ENCODE assay signal across 35 cellular contexts in genomic region chr7:148782757-148783456, GRCh38.
DNase-seq lines count a peak whose midpoint lies in the region; ATAC-seq, FAIRE-seq and TF ChIP-seq lines count a peak whose summit lies in the region.
"Had no signal": no experiment of that assay in that cellular context is flagged by ENCODE, and none has a peak within 500 bp of the region (broad histone marks: within the 10 kb centered on the region; RNA-seq: fewer than 3 reads in every experiment).

No MANE protein-coding gene starts in this region.

- no peaks in the 10 kb centered on the region for H3K9me3 ChIP-seq in liver (ENCODE audit: control insufficient read depth in 4 of 4, low read length in 3 of 4)
- H3K9me3 ChIP-seq in ovary: no peaks in the 10 kb centered on the region
- no peaks in the 10 kb centered on the region for H3K9me3 ChIP-seq in A673 (ENCODE audit: low read depth, low read length, poor library complexity, severe bottlenecking)
- H3K9me3 ChIP-seq: heart left ventricle, right atrium auricular region, SJCRH30, testis had no signal

- no peak overlapping the region for H3K4me3 ChIP-seq in AG10803 (ENCODE audit: low read length)
- no peak overlapping the region for H3K4me3 ChIP-seq in liver (ENCODE audit: low read depth in 1 of 3, low read length in 3 of 3)
- no peak overlapping the region for H3K4me3 ChIP-seq in ovary
- no peak overlapping the region for H3K4me3 ChIP-seq in A673 (ENCODE audit: low read depth, low read length, poor library complexity, severe bottlenecking)
- H3K4me3 ChIP-seq: heart left ventricle, right atrium auricular region, SJCRH30 had no signal

- ATAC-seq in HG02678 (IDR thresholded peaks at IDR 0.05; ENCODE audit: unreplicated experiment): no peak
- ATAC-seq: activated CD8-positive, alpha-beta T cell treated with anti-CD3 and anti-CD28 coated beads, Interleukin-2, amount 10 ng/mL, durations not matched to agents 7 days and 5 days; esophagus mucosa; heart left ventricle; stimulated activated naive CD8-positive, alpha-beta T cell treated with anti-CD3 and anti-CD28 coated beads, Interleukin-15, Interleukin-2, amounts not matched to agents 100 U/mL and 50 U/mL, for 24 hours had no signal

- TF ChIP-seq CTCF in AG10803 (conservative IDR thresholded peaks at IDR 0.05; ENCODE audit: low read length) (no peak), RWPE1 (conservative IDR thresholded peaks at IDR 0.05; ENCODE audit: low read depth) (no peak), liver (IDR thresholded peaks at IDR 0.05; ENCODE audit: low read depth, low read length, missing input control) (no peak), ovary (IDR thresholded peaks at IDR 0.05) (no peak), D721Med (IDR thresholded peaks at IDR 0.05; ENCODE audit: insufficient read depth, missing control alignments) (no peak), A673 (conservative IDR thresholded peaks at IDR 0.05; ENCODE audit: low read depth, low read length) (no peak)

- 87% methylated on average over 44 of the region's 44 CpGs for WGBS in liver
- WGBS in ovary, 3 donors: 71 to 87% (median 86%) methylated on average over 44 of the region's 44 CpGs

- CTCF ChIA-PET in RWPE1 (lab: Yijun Ruan, JAX): no interaction called here
- CTCF ChIA-PET in A673 (lab: Charles Lee): no interaction called here

- TF ChIP-seq EP300 in ovary (IDR thresholded peaks at IDR 0.05): no peak

- H3K27me3 ChIP-seq in liver (ENCODE audit: control insufficient read depth in 4 of 4, insufficient read depth in 4 of 4, low read length in 3 of 4): no peaks in the 10 kb centered on the region
- no peaks in the 10 kb centered on the region for H3K27me3 ChIP-seq in ovary
- H3K27me3 ChIP-seq in A673 (replicated peaks; ENCODE audit: insufficient read depth, low read depth, low read length, poor library complexity): no peaks in the 10 kb centered on the region
- H3K27me3 ChIP-seq: heart left ventricle, right atrium auricular region, SJCRH30, testis had no signal

- peak; percentile 2 for DNase-seq in AG10803 (ENCODE audit: low read depth)
- no peak for DNase-seq in RWPE1 (ENCODE audit: low spot score)
- DNase-seq in epithelial cell of prostate (ENCODE audit: low read depth, low spot score): no peak
- DNase-seq in ovary: no peak
- no peak for DNase-seq in D721Med (ENCODE audit: insufficient read length, low spot score)
- no peak for DNase-seq in A673 (ENCODE audit: low spot score)
- DNase-seq: 8988T; activated CD4-positive, alpha-beta T cell treated with anti-CD3 and anti-CD28 coated beads for 4 hours; activated CD8-positive, alpha-beta T cell treated with anti-CD3 and anti-CD28 coated beads, Interleukin-2, amount 10 ng/mL, durations not matched to agents 7 days and 5 days; activated T-cell treated with anti-CD3 and anti-CD28 coated beads for 4 hours; AML-193; caudate nucleus; CD4-positive, alpha-beta memory T cell; heart left ventricle; KG1; kidney glomerular epithelial cell; MM.1S; NCI-H1105 treated with DMSO at 0.1 percent for 48 hours; NCI-H2081; NCI-H226; NCI-H69; SJCRH30; stimulated activated CD4-positive, alpha-beta T cell treated with anti-CD3 and anti-CD28 coated beads, Interleukin-2, amount 100 ng/mL, for 24 hours; stimulated activated naive CD8-positive, alpha-beta T cell treated with anti-CD3 and anti-CD28 coated beads, Interleukin-15, Interleukin-2, amounts not matched to agents 100 U/mL and 50 U/mL, for 24 hours; SW 1271; T-helper 9 cell; testis had no signal

- no peaks in the 10 kb centered on the region for H3K4me1 ChIP-seq in liver (ENCODE audit: control insufficient read depth in 4 of 4, insufficient read depth in 4 of 4, low read length in 3 of 4)
- H3K4me1 ChIP-seq in ovary (ENCODE audit: insufficient read depth): peaks cover 1% of the 10 kb centered on the region
- no peaks in the 10 kb centered on the region for H3K4me1 ChIP-seq in A673 (ENCODE audit: insufficient read depth, low read length, poor library complexity, severe bottlenecking)
- H3K4me1 ChIP-seq: heart left ventricle, parathyroid adenoma, SJCRH30, testis had no signal

- intact Hi-C loops in ovary (cut with DNase I) (no loop called here), A673 (cut with micrococcal nuclease; ENCODE audit: unreplicated experiment) (no loop called here)

- TF ChIP-seq RAD21 in liver (IDR thresholded peaks at IDR 0.05): no peak

- no peak for FAIRE-seq in D721Med (lab: Jason Lieb, UNC)
- FAIRE-seq: HTR-8/SVneo, RCC 7860 had no signal

- peaks cover 14 to 54% (median 41%) of the 10 kb centered on the region in 4 donors for H3K36me3 ChIP-seq in liver (ENCODE audit: control insufficient read depth in 4 of 4, insufficient read depth in 3 of 4, low read depth in 1 of 4, low read length in 3 of 4)
- H3K36me3 ChIP-seq in ovary: no peaks in the 10 kb centered on the region
- peaks cover 52% of the 10 kb centered on the region for H3K36me3 ChIP-seq in A673 (ENCODE audit: insufficient read depth, low read length, poor library complexity, severe bottlenecking)

- POLR2A ChIA-PET in RWPE1 (lab: Yijun Ruan, JAX; ENCODE audit: low non-redundant PET) (no interaction called here), A673 (lab: Charles Lee; ENCODE audit: low non-redundant PET) (no interaction called here)

- H3K9ac ChIP-seq in liver (ENCODE audit: low read depth in 1 of 2, low read length in 2 of 2): no peak overlapping the region
- H3K9ac ChIP-seq: parathyroid adenoma had no signal

- TF ChIP-seq POLR2A in ovary (IDR thresholded peaks at IDR 0.05): no peak

- no TSS peak for BruUV-seq in A673 (replicated peaks; lab: Mats Ljungman, UMichigan)

- H3K27ac ChIP-seq in RWPE1: peak overlapping the region; percentile 87
- peak overlapping the region; percentile 55 for H3K27ac ChIP-seq in epithelial cell of prostate
- no peak overlapping the region for H3K27ac ChIP-seq in liver (ENCODE audit: low read depth in 1 of 2, low read length in 2 of 2)
- H3K27ac ChIP-seq in ovary: no peak overlapping the region
- H3K27ac ChIP-seq in A673 (ENCODE audit: low read depth, low read length, poor library complexity, severe bottlenecking): no peak overlapping the region
- H3K27ac ChIP-seq: heart left ventricle, parathyroid adenoma, right atrium auricular region, SJCRH30, testis, VCaP had no signal

TF ChIP-seq in liver, 16 proteins besides CTCF, POLR2A, EP300 and RAD21:
- TF ChIP-seq HNF4A (conservative IDR thresholded peaks at IDR 0.05) (peak; percentile 2 to 20), HNF4G (IDR thresholded peaks at IDR 0.05) (no peak)
TF ChIP-seq in liver: peak in this region for 1.

Comparison
In these comparisons a context has a peak if more than half of its experiments do, and no peak if none do; other contexts are left out.
1. H3K27ac ChIP-seq: peak in RWPE1 (single experiment) and epithelial cell of prostate (single experiment); none in liver (0 of 2), ovary (0 of 2) and A673 (single experiment).